23 cellular contexts compared by ENCODE assay signal in the genomic region with DNA sequence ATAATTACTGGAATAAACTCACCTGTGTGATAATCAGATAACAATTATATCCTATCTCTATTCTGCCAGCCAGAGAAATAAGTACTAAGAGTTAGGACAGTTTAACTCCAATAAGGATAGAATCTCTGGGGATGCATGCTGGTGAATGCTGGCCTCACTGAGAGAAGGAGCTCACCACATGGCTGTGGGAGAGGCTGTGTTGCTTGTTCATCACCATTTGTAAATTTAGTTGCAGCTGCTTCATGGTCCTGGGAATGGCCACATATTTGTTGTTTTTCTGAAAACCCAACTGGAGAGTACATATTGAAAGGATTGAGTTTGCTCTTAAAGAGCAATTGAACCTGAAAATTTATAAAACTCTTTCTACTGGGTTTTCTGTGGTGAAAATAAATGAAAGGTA.
"Had no signal": no experiment of that assay in that cellular context is flagged by ENCODE, and none has a peak within 500 bp of the region (broad histone marks: within the 10 kb centered on the region; RNA-seq: fewer than 3 reads in every experiment).

No MANE protein-coding gene starts in this region.

- H3K27me3 ChIP-seq: SJSA1 had no signal

- H3K27ac ChIP-seq: SJSA1, SK-N-MC had no signal

- H3K4me1 ChIP-seq: SJSA1 had no signal

- ATAC-seq: HepG2 had no signal

- H3K9me3 ChIP-seq: SJSA1 had no signal

- H3K4me3 ChIP-seq: SJSA1, SK-N-MC had no signal

- H3K36me3 ChIP-seq: SJSA1 had no signal

- DNase-seq: IMR-90, Kasumi-1, KG1, MV-4-11, NCI-H1048, NCI-H1417 treated with DMSO at 0.1 percent for 48 hours, NCI-H146, NCI-H1694 treated with DMSO at 0.1 percent for 48 hours, NCI-H1930, NCI-H2081, NCI-H2107, NCI-H2171 treated with DMSO at 0.1 percent for 48 hours, NCI-H345, NCI-H446 treated with DMSO at 0.1 percent for 48 hours, NCI-H510A treated with DMSO at 0.1 percent for 48 hours, NCI-H526, NCI-H82, Right ventricle myocardium superior, RPMI8226, SIG-M5 had no signal
